In genomic region chr1:149783878-149784277, GRCh38 we compare ENCODE assay signal across 4 cellular contexts. TPM values are rescaled to one million over a fixed set of nuclear protein-coding genes. Genes with fewer than 3 reads are reported as not detected.
"Had no signal": no experiment of that assay in that cellular context is flagged by ENCODE, and none has a peak within 500 bp of the region (broad histone marks: within the 10 kb centered on the region; RNA-seq: fewer than 3 reads in every experiment).

No MANE protein-coding gene starts in this region.

RNA-seq across cellular contexts. Expression of gene FCGR1A, which starts 1.4 kb away (rescaled TPM):
- total RNA-seq: LHCN-M2, M059J, MCF 10A, NCI-H460 had no signal
